ENCODE assay signal across 8 cellular contexts in genomic region chr1:85259866-85260345, GRCh38. TPM values are rescaled to one million over a fixed set of nuclear protein-coding genes. Genes with fewer than 3 reads are reported as not detected.
DNase-seq lines count a peak whose midpoint lies in the region; ATAC-seq, FAIRE-seq and TF ChIP-seq lines count a peak whose summit lies in the region.

No MANE protein-coding gene starts in this region.

- TF ChIP-seq POLR2A in GM18505 (IDR thresholded peaks at IDR 0.05; ENCODE audit: borderline replicate concordance, extremely low read depth, insufficient read depth, insufficient read length): no peak

- peak overlapping the region; percentile 93 for H3K4me3 Mint-ChIP-seq in astrocyte (ENCODE audit: unreplicated experiment)

- peaks cover 18% of the 10 kb centered on the region for H3K4me1 Mint-ChIP-seq in astrocyte (ENCODE audit: low read depth, unreplicated experiment)

- intact Hi-C loops in Right ventricle myocardium inferior (cut with DNase I): loop anchor here (1.0 to 2.0 kb wide), 2 partner anchors 16 to 315 kb away; partner anchors contain the start of gene BCL10
- intact Hi-C loops in cardiac septum (cut with DNase I): loop anchor here (2.0 to 5.0 kb wide), 3 partner anchors 17 to 315 kb away; partner anchors contain the start of gene BCL10

- H3K36me3 ChIP-seq in astrocyte (ENCODE audit: insufficient read depth, low read length) (peaks cover 13% of the 10 kb centered on the region), thymus (ENCODE audit: control insufficient read depth, insufficient read depth) (no peaks in the 10 kb centered on the region)

- peak overlapping the region; percentile 20 for H3K27ac Mint-ChIP-seq in astrocyte (ENCODE audit: unreplicated experiment)

- H3K4me3 ChIP-seq in astrocyte (ENCODE audit: insufficient read depth, low read depth, low read length) (peak overlapping the region; percentile 91), thymus (ENCODE audit: low read length) (peak overlapping the region; percentile 82)

- peak overlapping the region; percentile 96 for H3K9ac ChIP-seq in astrocyte (ENCODE audit: low read length)

- peaks cover 24% of the 10 kb centered on the region for H3K4me1 ChIP-seq in astrocyte (ENCODE audit: insufficient read depth, low read length)
- peaks cover 6% of the 10 kb centered on the region for H3K4me1 ChIP-seq in thymus (ENCODE audit: control insufficient read depth, insufficient read depth, low read length)

- no peak for DNase-seq in Right ventricle myocardium inferior (ENCODE audit: missing footprints)
- DNase-seq in cardiac septum (ENCODE audit: low spot score): no peak
- DNase-seq in astrocyte (ENCODE audit: low read depth): peak; percentile 52
- DNase-seq in kidney glomerular epithelial cell (lab: John Stamatoyannopoulos, UW): peak; percentile 52
- no peak for DNase-seq in HEK293T (ENCODE audit: extremely low spot score)
- no peak for DNase-seq in HK-2 (ENCODE audit: unreplicated experiment)

- H3K27me3 ChIP-seq in astrocyte (ENCODE audit: insufficient read depth, low read length) (no peaks in the 10 kb centered on the region), thymus (ENCODE audit: control insufficient read depth, insufficient read depth) (no peaks in the 10 kb centered on the region)

- peaks cover 41% of the 10 kb centered on the region for H4K20me1 ChIP-seq in astrocyte (ENCODE audit: insufficient read depth, low read length)

- peak overlapping the region; percentile 70 for H2AFZ ChIP-seq in astrocyte (ENCODE audit: low read depth, low read length)

- no peaks in the 10 kb centered on the region for H3K27me3 Mint-ChIP-seq in astrocyte (ENCODE audit: low read depth, unreplicated experiment)

- peaks cover 14% of the 10 kb centered on the region for H3K36me3 Mint-ChIP-seq in astrocyte (ENCODE audit: low read depth, unreplicated experiment)

- ATAC-seq in Right ventricle myocardium inferior (peak; percentile 80), GM18505 (IDR thresholded peaks at IDR 0.05; ENCODE audit: unreplicated experiment) (no peak)

- peak overlapping the region; percentile 56 for H3K27ac ChIP-seq in astrocyte (ENCODE audit: low read depth, low read length)
- no peak overlapping the region for H3K27ac ChIP-seq in thymus (ENCODE audit: low read depth)

- CTCF ChIA-PET in HEK293T (lab: Yijun Ruan, JAX): interaction anchor here (0.6 to 6.5 kb wide), 18 partner anchors 8 to 316 kb away, joined by 3 to 55 read pairs (median 3); partner anchors contain the start of gene BCL10

- peaks cover 2% of the 10 kb centered on the region for H3K9me3 Mint-ChIP-seq in astrocyte (ENCODE audit: unreplicated experiment)

- no peak for FAIRE-seq in astrocyte (lab: Jason Lieb, UNC)

- POLR2A ChIA-PET in HEK293T (lab: Yijun Ruan, JAX): interaction anchor here (0.9 to 3.1 kb wide), 12 partner anchors 12 to 317 kb away, joined by 3 to 26 read pairs (median 4); partner anchors contain the start of genes BCL10, MCOLN2 and SYDE2

- 61% methylated on average over 8 of the region's 8 CpGs for WGBS in thymus

- H3K9me3 ChIP-seq in astrocyte (ENCODE audit: insufficient read depth, low read depth, low read length) (no peaks in the 10 kb centered on the region), thymus (ENCODE audit: control insufficient read depth) (no peaks in the 10 kb centered on the region)

- peaks cover 33% of the 10 kb centered on the region for H3K79me2 ChIP-seq in astrocyte (ENCODE audit: insufficient read depth, low read length)

- H3K4me2 ChIP-seq in astrocyte (ENCODE audit: low read length): peak overlapping the region; percentile 85

- TF ChIP-seq CTCF in astrocyte (IDR thresholded peaks at IDR 0.05; ENCODE audit: insufficient read depth, low read depth, low read length): no peak

TF ChIP-seq in HEK293T, 16 proteins besides CTCF, POLR2A, EP300 and RAD21:
- TF ChIP-seq ELF4 (IDR thresholded peaks at IDR 0.05) (no peak), NFRKB (IDR thresholded peaks at IDR 0.05) (no peak), SUZ12 (IDR thresholded peaks at IDR 0.05) (no peak), BHLHE40 (IDR thresholded peaks at IDR 0.05; ENCODE audit: borderline replicate concordance) (no peak), ZNF384 (IDR thresholded peaks at IDR 0.05) (no peak), LEF1 (IDR thresholded peaks at IDR 0.05; ENCODE audit: borderline replicate concordance) (no peak), TARDBP (IDR thresholded peaks at IDR 0.05) (no peak), ARNT (IDR thresholded peaks at IDR 0.05) (no peak), HDGF (IDR thresholded peaks at IDR 0.05; ENCODE audit: borderline replicate concordance) (no peak), CTBP1 (IDR thresholded peaks at IDR 0.05; ENCODE audit: borderline replicate concordance) (no peak), FOXK2 (IDR thresholded peaks at IDR 0.05) (no peak), L3MBTL2 (conservative IDR thresholded peaks at IDR 0.05) (no peak; the same call in 1 of the 2 replicates), SP1 (IDR thresholded peaks at IDR 0.05) (no peak), FOXA1 (IDR thresholded peaks at IDR 0.05) (no peak), FOXM1 (IDR thresholded peaks at IDR 0.05; ENCODE audit: borderline replicate concordance) (no peak)
- TF ChIP-seq, protein P1, sequence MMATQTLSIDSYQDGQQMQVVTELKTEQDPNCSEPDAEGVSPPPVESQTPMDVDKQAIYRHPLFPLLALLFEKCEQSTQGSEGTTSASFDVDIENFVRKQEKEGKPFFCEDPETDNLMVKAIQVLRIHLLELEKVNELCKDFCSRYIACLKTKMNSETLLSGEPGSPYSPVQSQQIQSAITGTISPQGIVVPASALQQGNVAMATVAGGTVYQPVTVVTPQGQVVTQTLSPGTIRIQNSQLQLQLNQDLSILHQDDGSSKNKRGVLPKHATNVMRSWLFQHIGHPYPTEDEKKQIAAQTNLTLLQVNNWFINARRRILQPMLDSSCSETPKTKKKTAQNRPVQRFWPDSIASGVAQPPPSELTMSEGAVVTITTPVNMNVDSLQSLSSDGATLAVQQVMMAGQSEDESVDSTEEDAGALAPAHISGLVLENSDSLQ (IDR thresholded peaks at IDR 0.05): no peak
TF ChIP-seq in HEK293T: peak in this region for 0.

RNA-seq across cellular contexts. Expression of gene C1orf52, which starts 0.4 kb away (rescaled TPM):
- total RNA-seq in Right ventricle myocardium inferior (17.1 TPM), cardiac septum (17.4 TPM), astrocyte (42.4 and 44.5 TPM in 2 replicates)
- polyA plus RNA-seq in thymus: 54.8 TPM

RNA-seq across cellular contexts. Expression of gene BCL10, which starts 16.5 kb away (rescaled TPM):
- total RNA-seq in Right ventricle myocardium inferior (8.6 TPM), cardiac septum (8.7 TPM), astrocyte (36.4 and 38.4 TPM in 2 replicates)
- polyA plus RNA-seq in thymus: 14.9 TPM

RNA-seq across cellular contexts. Expression of gene SYDE2, which starts 59.1 kb away (rescaled TPM):
- 20.7 TPM for total RNA-seq in Right ventricle myocardium inferior
- 20.2 TPM for total RNA-seq in cardiac septum
- 8.1 and 9.9 TPM in 2 replicates for total RNA-seq in astrocyte
- polyA plus RNA-seq in thymus: 1.1 TPM

Comparison
In these comparisons a context has a peak if more than half of its experiments do, and no peak if none do; other contexts are left out.
1. DNase-seq: peak in astrocyte (single experiment) and kidney glomerular epithelial cell (single experiment); none in Right ventricle myocardium inferior (single experiment), cardiac septum (single experiment), HEK293T (single experiment) and HK-2 (single experiment).